ENCODE assay signal across 24 cellular contexts in the genomic region with DNA sequence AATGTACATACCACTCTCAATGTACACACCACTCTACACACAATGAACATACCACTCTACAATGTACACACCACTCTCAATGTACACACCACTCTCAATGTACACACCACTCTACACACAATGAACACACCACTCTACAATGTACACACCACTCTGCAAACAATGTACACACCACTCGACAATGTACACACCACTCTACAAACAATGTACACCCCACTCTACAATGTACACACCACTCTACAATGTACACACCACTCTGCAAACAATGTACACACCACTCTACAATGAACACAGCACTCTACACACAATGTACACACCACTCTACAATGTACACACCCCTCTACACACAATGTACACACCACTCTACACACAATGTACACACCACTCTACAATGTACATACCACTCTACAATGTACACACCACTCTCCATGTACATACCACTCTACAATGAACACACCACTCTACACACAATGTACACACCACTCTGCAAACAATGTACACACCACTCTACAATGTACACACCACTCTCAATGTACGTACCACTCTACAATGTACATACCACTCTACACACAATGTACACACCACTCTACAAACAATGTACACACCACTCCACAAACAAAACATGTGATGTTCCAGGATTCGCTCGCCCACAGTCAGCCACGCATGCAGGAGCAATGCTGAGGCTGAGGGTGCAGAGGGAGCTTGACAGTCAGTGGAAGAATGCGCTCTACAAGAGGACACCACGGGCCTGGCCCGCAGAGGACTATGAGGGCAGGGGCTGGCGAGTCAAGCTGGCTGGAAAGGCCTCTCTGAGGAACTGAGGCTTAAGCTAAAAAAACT.
A peak's percentile ranks its signal among the peaks of the same experiment; 100 is the strongest.
DNase-seq lines count a peak whose midpoint lies in the region; ATAC-seq and TF ChIP-seq lines count a peak whose summit lies in the region.
"Had no signal": no experiment of that assay in that cellular context is flagged by ENCODE, and none has a peak within 500 bp of the region (broad histone marks: within the 10 kb centered on the region; RNA-seq: fewer than 3 reads in every experiment).

No MANE protein-coding gene starts in this region.

- H2AFZ ChIP-seq in IMR-90 (replicated peaks; ENCODE audit: low read length, poor library complexity), result no peak overlapping the region

- H3K27ac ChIP-seq in IMR-90 (ENCODE audit: insufficient read depth, low read length), result no peak overlapping the region
- no peak overlapping the region for H3K27ac ChIP-seq in right lobe of liver
- peak overlapping the region in 3 of 4 donors; percentile 43 to 97 (median 87) for H3K27ac ChIP-seq in sigmoid colon
- H3K27ac ChIP-seq: 22Rv1, SJSA1 had no signal

- no peak overlapping the region for H3K18ac ChIP-seq in IMR-90 (ENCODE audit: low read depth, low read length)

- DNase-seq in DMS53 (lab: John Stamatoyannopoulos, UW), result peak; percentile 47
- DNase-seq in DMS53 treated with DMSO at 0.1 percent for 48 hours (lab: John Stamatoyannopoulos, UW; ENCODE audit: unreplicated experiment), result no peak
- DNase-seq in IMR-90, result no peak
- peak in 2 of 3 donors; percentile 27 to 49 for DNase-seq in right lobe of liver
- no peak for DNase-seq in sigmoid colon
- DNase-seq: AML-193; C1 segment of cervical spinal cord; CD8-positive, alpha-beta T cell; DMS153; EL; GF-D8; KG1; NCI-H1092; NCI-H1436; NCI-H187 treated with DMSO at 0.1 percent for 48 hours; NCI-H2227 treated with DMSO at 0.1 percent for 48 hours; NCI-H510A treated with DMSO at 0.1 percent for 48 hours; NCI-H748 treated with DMSO at 0.1 percent for 48 hours had no signal

- H3K27me3 Mint-ChIP-seq in stimulated activated memory B cell treated with anti-CD40 and anti-IgM and Interleukin-4, amounts not matched to agents 10 μg/mL and 1 μg/mL and 100 μg/mL, for 72 hours, result peaks cover 18% of the 10 kb centered on the region

- no peak overlapping the region for H4K5ac ChIP-seq in IMR-90 (ENCODE audit: low read depth, low read length)

- peak overlapping the region; percentile 60; the same call in 1 of the 2 replicates for H2AK5ac ChIP-seq in IMR-90 (ENCODE audit: low read depth, low read length)

- no peak overlapping the region for H3K4me2 ChIP-seq in IMR-90 (ENCODE audit: low read depth, low read length)

- H3K9me3 Mint-ChIP-seq in stimulated activated memory B cell treated with anti-CD40 and anti-IgM and Interleukin-4, amounts not matched to agents 10 μg/mL and 1 μg/mL and 100 μg/mL, for 72 hours, result no peaks in the 10 kb centered on the region
- H3K9me3 Mint-ChIP-seq: CD8-positive, alpha-beta T cell had no signal

- no peaks in the 10 kb centered on the region for H4K20me1 ChIP-seq in IMR-90 (ENCODE audit: insufficient read depth, low read length)

- dilution Hi-C loops in IMR-90 (cut with HindIII; ENCODE audit: low sequenced_read_pairs, unreplicated experiment), result no loop called here

- TF ChIP-seq RAD21 in IMR-90 (IDR thresholded peaks at IDR 0.05; ENCODE audit: low read length), result no peak

- POLR2A ChIA-PET in IMR-90 (lab: Charles Lee; ENCODE audit: unreplicated experiment), result no interaction called here

- no peak overlapping the region for H3K14ac ChIP-seq in IMR-90 (replicated peaks; ENCODE audit: low read depth, low read length)

- TF ChIP-seq POLR2A in IMR-90 (IDR thresholded peaks at IDR 0.05; ENCODE audit: low read depth, low read length) (no peak), right lobe of liver (IDR thresholded peaks at IDR 0.05) (no peak), sigmoid colon (IDR thresholded peaks at IDR 0.05) (no peak)

- H3K9ac ChIP-seq in IMR-90 (ENCODE audit: low read depth, low read length), result no peak overlapping the region

- 0 out of 3 replicates have a peak overlapping the region, but pooled peaks have one; percentile 15 for H2BK15ac ChIP-seq in IMR-90 (ENCODE audit: low read depth, low read length)

- no peak overlapping the region for H4K8ac ChIP-seq in IMR-90 (ENCODE audit: low read depth in 2 of 2, low read length in 2 of 2)

- H3K27me3 ChIP-seq in IMR-90 (ENCODE audit: control insufficient read depth, insufficient read depth, low read length), result no peaks in the 10 kb centered on the region
- no peaks in the 10 kb centered on the region for H3K27me3 ChIP-seq in right lobe of liver
- no peaks in the 10 kb centered on the region for H3K27me3 ChIP-seq in sigmoid colon
- H3K27me3 ChIP-seq: SJSA1 had no signal

- peaks cover 5% of the 10 kb centered on the region for H3K36me3 Mint-ChIP-seq in stimulated activated memory B cell treated with anti-CD40 and anti-IgM and Interleukin-4, amounts not matched to agents 10 μg/mL and 1 μg/mL and 100 μg/mL, for 72 hours
- H3K36me3 Mint-ChIP-seq: CD8-positive, alpha-beta T cell had no signal

- no peak overlapping the region for H3K4me3 Mint-ChIP-seq in stimulated activated memory B cell treated with anti-CD40 and anti-IgM and Interleukin-4, amounts not matched to agents 10 μg/mL and 1 μg/mL and 100 μg/mL, for 72 hours

- no peak overlapping the region for H2AK9ac ChIP-seq in IMR-90 (replicated peaks; ENCODE audit: low read depth, low read length, poor library complexity)

- H3K9me3 ChIP-seq in IMR-90 (ENCODE audit: control insufficient read depth, insufficient read depth, low read length) (no peaks in the 10 kb centered on the region), right lobe of liver (no peaks in the 10 kb centered on the region), sigmoid colon (no peaks in the 10 kb centered on the region)

- intact Hi-C loops in IMR-90 (cut with micrococcal nuclease) (no loop called here), right lobe of liver (cut with DNase I) (no loop called here), sigmoid colon (cut with DNase I) (no loop called here)

- peaks cover 47 to 88% of the 10 kb centered on the region in 2 experiments for H3K79me1 ChIP-seq in IMR-90 (ENCODE audit: low read depth in 1 of 2, low read length in 2 of 2)

- H2BK20ac ChIP-seq in IMR-90 (ENCODE audit: low read depth, low read length), result no peak overlapping the region; the same call in 1 of the 2 replicates

- H3K27ac Mint-ChIP-seq in stimulated activated memory B cell treated with anti-CD40 and anti-IgM and Interleukin-4, amounts not matched to agents 10 μg/mL and 1 μg/mL and 100 μg/mL, for 72 hours, result no peak overlapping the region
- H3K27ac Mint-ChIP-seq: CD8-positive, alpha-beta T cell had no signal

- H3K36me3 ChIP-seq in IMR-90 (ENCODE audit: control insufficient read depth, insufficient read depth, low read length) (no peaks in the 10 kb centered on the region), right lobe of liver (no peaks in the 10 kb centered on the region), sigmoid colon (no peaks in the 10 kb centered on the region)
- H3K36me3 ChIP-seq: SJSA1 had no signal

- H2BK5ac ChIP-seq in IMR-90 (ENCODE audit: low read depth, low read length, poor library complexity, severe bottlenecking), result no peak overlapping the region

- no peak overlapping the region for H4K91ac ChIP-seq in IMR-90 (ENCODE audit: insufficient read depth, low read depth, low read length)

- H3K4me3 ChIP-seq in IMR-90 (ENCODE audit: insufficient read depth, low read depth, low read length) (no peak overlapping the region), right lobe of liver (no peak overlapping the region), sigmoid colon (no peak overlapping the region)
- H3K4me3 ChIP-seq: SJSA1 had no signal

- peak overlapping the region; percentile 4; the same call in 1 of the 2 replicates for H3K4ac ChIP-seq in IMR-90 (ENCODE audit: low read depth, low read length)

- no peak for ATAC-seq in IMR-90 (ENCODE audit: low read depth)
- no peak for ATAC-seq in right lobe of liver
- ATAC-seq in HG02678 (IDR thresholded peaks at IDR 0.05; ENCODE audit: unreplicated experiment), result no peak
- ATAC-seq in HG03457 (IDR thresholded peaks at IDR 0.05; ENCODE audit: unreplicated experiment), result no peak
- no peak for ATAC-seq in stimulated activated memory B cell treated with anti-CD40 and anti-IgM and Interleukin-4, amounts not matched to agents 10 μg/mL and 1 μg/mL and 100 μg/mL, for 72 hours
- ATAC-seq: CD8-positive, alpha-beta T cell; Panc1 had no signal

- peaks cover 31% of the 10 kb centered on the region for H3K4me1 Mint-ChIP-seq in stimulated activated memory B cell treated with anti-CD40 and anti-IgM and Interleukin-4, amounts not matched to agents 10 μg/mL and 1 μg/mL and 100 μg/mL, for 72 hours

- CTCF ChIA-PET in IMR-90 (lab: Yijun Ruan, JAX), result no interaction called here

- in situ Hi-C loops in IMR-90 (cut with MboI; ENCODE audit: low sequenced_read_pairs), result no loop called here

- H2BK120ac ChIP-seq in IMR-90 (ENCODE audit: low read depth, low read length), result no peak overlapping the region

- peaks cover 28% of the 10 kb centered on the region for H3K9me1 ChIP-seq in IMR-90 (ENCODE audit: insufficient read depth, low read length)

- H3K23ac ChIP-seq in IMR-90 (ENCODE audit: low read depth, low read length), result no peak overlapping the region

- H3K56ac ChIP-seq in IMR-90 (ENCODE audit: extremely low read depth, insufficient read depth, low read length), result no peak overlapping the region

- TF ChIP-seq CTCF in IMR-90 (conservative IDR thresholded peaks at IDR 0.05; ENCODE audit: low read depth, low read length), result no peak
- TF ChIP-seq CTCF in right lobe of liver (IDR thresholded peaks at IDR 0.05), result no peak
- TF ChIP-seq CTCF in sigmoid colon (IDR thresholded peaks at IDR 0.05), result no peak

- TF ChIP-seq EP300 in sigmoid colon (IDR thresholded peaks at IDR 0.05), result no peak

- peaks cover 44% of the 10 kb centered on the region for H3K4me1 ChIP-seq in IMR-90 (ENCODE audit: control insufficient read depth, insufficient read depth, low read length)
- peaks cover 0 to 16% (median 6%) of the 10 kb centered on the region in 4 donors for H3K4me1 ChIP-seq in right lobe of liver
- H3K4me1 ChIP-seq in sigmoid colon, result peaks cover 0 to 86% (median 79%) of the 10 kb centered on the region in 4 donors

- BruUV-seq in IMR-90 (replicated peaks; lab: Mats Ljungman, UMichigan), result no TSS peak

- WGBS in IMR-90 (ENCODE audit: extremely low coverage in 2 of 2, insufficient read length in 1 of 2), 2 experiments, result 96% methylated on average over 7 of the region's 9 CpGs; no CpG with 5 or more reads in 1 of the 2 experiments
- 76% methylated on average over 2 of the region's 9 CpGs for WGBS in right lobe of liver (ENCODE audit: insufficient coverage, low coverage, low lambda C conversion rate, missing lambda C conversion rate)
- WGBS in sigmoid colon, 2 donors, result 91 to 96% methylated on average over 9 of the region's 9 CpGs

TF ChIP-seq in IMR-90, 13 proteins besides CTCF, POLR2A, EP300 and RAD21:
- TF ChIP-seq USF2 (IDR thresholded peaks at IDR 0.05; ENCODE audit: low read depth, low read length) (no peak), MAZ (IDR thresholded peaks at IDR 0.05; ENCODE audit: borderline replicate concordance, low read depth, low read length) (no peak), MAFK (IDR thresholded peaks at IDR 0.05; ENCODE audit: low read depth, low read length) (no peak)

Comparison
In these comparisons a context has a peak if more than half of its experiments do, and no peak if none do; other contexts are left out.
1. DNase-seq: peak in DMS53 (single experiment) and right lobe of liver (2 of 3); none in DMS53 treated with DMSO at 0.1 percent for 48 hours (single experiment), IMR-90 (single experiment) and sigmoid colon (single experiment).
2. H3K27ac ChIP-seq: peak in sigmoid colon (3 of 4); none in IMR-90 (single experiment) and right lobe of liver (0 of 3).